Comparison of ENCODE assay signal across 17 cellular contexts in the genomic region with DNA sequence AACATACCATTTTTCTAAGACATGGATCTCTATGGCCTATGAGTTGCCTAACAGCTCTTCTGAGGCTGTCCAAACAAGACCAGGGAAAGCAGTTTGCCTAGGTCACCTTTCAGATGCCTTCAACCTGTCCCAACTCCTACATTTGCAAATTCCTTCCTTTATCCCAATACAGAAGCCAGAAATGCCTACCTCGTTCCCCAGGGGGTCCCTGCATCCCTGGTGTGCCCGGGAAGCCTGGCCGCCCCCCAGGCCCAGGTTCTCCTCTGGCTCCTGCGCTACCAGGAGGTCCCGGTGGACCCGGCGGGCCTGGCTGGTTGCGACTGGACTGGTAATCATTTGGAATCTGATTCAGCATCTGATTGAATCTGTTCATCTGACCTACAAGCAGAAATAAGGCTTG.
"Had no signal": no experiment of that assay in that cellular context is flagged by ENCODE, and none has a peak within 500 bp of the region (broad histone marks: within the 10 kb centered on the region; RNA-seq: fewer than 3 reads in every experiment).

No MANE protein-coding gene starts in this region.

- FAIRE-seq: endothelial cell of umbilical vein, islet of Langerhans, small intestine had no signal

- H3K27me3 ChIP-seq: right atrium auricular region had no signal

- DNase-seq: effector CD4-positive, alpha-beta T cell; endodermal cell; erythroblast; foreskin melanocyte; hippocampal formation; mammary epithelial cell; naive thymus-derived CD4-positive, alpha-beta T cell; nephron progenitor cell; stimulated activated CD4-positive, alpha-beta T cell treated with anti-CD3 and anti-CD28 coated beads, Interleukin-12 subunit alpha, Interleukin-12 subunit beta, amount 100 ng/mL, for 4 hours; stimulated activated naive CD4-positive, alpha-beta T cell treated with Interleukin-2 at 50 U/mL for 16 hours; transverse colon had no signal

- H3K4me3 ChIP-seq: coronary artery, heart left ventricle, right atrium auricular region, transverse colon had no signal

- H3K4me1 ChIP-seq: right atrium auricular region had no signal

- H3K36me3 ChIP-seq: right atrium auricular region, transverse colon had no signal

- H3K9me3 ChIP-seq: heart left ventricle, right atrium auricular region, transverse colon had no signal

- H3K9me3 Mint-ChIP-seq: endodermal cell, nephron progenitor cell had no signal

- H3K4me3 Mint-ChIP-seq: endodermal cell; naive thymus-derived CD4-positive, alpha-beta T cell; nephron progenitor cell had no signal

- H3K27ac Mint-ChIP-seq: endodermal cell; naive thymus-derived CD4-positive, alpha-beta T cell; nephron progenitor cell had no signal

- H3K27ac ChIP-seq: coronary artery, heart left ventricle, right atrium auricular region had no signal

- ATAC-seq: heart left ventricle; naive thymus-derived CD4-positive, alpha-beta T cell had no signal
